1 cellular context compared by ENCODE assay signal in the genomic region with DNA sequence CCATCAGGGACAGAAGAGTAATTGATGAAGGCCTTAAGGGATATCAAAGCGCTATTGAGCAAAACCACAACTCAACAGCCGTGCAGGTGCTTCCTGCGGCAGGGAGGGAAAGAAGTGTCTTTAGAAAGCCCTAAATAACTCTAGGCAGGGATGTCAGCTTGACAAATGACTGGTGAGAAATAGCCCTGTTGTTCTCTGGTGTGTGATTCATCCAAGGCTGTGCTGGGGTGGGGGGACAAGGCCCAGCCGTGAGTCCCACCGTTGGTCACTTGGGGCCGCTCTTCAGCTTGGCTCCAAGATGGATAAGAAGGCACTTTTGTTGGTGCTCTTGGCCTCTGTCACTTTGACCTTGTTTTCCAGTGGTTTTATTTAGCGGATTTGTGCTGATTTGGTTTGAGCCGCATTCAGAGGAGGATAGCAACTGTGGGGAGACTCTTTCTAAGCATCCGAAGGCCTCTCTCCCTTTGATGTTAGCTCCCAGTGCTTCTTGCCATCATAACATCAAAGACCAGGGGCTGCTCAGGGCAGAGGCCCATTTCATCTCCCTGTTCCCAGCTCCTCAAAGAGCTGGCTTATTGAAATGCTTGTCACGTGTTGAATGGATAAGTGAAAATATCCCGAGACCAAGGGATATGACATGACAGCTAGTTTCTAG.
TF ChIP-seq lines count a peak whose summit lies in the region.

No MANE protein-coding gene starts in this region.

TF ChIP-seq in GM23338, 12 proteins besides CTCF, POLR2A, EP300 and RAD21 (continued from another document):
- TF ChIP-seq, protein P1, sequence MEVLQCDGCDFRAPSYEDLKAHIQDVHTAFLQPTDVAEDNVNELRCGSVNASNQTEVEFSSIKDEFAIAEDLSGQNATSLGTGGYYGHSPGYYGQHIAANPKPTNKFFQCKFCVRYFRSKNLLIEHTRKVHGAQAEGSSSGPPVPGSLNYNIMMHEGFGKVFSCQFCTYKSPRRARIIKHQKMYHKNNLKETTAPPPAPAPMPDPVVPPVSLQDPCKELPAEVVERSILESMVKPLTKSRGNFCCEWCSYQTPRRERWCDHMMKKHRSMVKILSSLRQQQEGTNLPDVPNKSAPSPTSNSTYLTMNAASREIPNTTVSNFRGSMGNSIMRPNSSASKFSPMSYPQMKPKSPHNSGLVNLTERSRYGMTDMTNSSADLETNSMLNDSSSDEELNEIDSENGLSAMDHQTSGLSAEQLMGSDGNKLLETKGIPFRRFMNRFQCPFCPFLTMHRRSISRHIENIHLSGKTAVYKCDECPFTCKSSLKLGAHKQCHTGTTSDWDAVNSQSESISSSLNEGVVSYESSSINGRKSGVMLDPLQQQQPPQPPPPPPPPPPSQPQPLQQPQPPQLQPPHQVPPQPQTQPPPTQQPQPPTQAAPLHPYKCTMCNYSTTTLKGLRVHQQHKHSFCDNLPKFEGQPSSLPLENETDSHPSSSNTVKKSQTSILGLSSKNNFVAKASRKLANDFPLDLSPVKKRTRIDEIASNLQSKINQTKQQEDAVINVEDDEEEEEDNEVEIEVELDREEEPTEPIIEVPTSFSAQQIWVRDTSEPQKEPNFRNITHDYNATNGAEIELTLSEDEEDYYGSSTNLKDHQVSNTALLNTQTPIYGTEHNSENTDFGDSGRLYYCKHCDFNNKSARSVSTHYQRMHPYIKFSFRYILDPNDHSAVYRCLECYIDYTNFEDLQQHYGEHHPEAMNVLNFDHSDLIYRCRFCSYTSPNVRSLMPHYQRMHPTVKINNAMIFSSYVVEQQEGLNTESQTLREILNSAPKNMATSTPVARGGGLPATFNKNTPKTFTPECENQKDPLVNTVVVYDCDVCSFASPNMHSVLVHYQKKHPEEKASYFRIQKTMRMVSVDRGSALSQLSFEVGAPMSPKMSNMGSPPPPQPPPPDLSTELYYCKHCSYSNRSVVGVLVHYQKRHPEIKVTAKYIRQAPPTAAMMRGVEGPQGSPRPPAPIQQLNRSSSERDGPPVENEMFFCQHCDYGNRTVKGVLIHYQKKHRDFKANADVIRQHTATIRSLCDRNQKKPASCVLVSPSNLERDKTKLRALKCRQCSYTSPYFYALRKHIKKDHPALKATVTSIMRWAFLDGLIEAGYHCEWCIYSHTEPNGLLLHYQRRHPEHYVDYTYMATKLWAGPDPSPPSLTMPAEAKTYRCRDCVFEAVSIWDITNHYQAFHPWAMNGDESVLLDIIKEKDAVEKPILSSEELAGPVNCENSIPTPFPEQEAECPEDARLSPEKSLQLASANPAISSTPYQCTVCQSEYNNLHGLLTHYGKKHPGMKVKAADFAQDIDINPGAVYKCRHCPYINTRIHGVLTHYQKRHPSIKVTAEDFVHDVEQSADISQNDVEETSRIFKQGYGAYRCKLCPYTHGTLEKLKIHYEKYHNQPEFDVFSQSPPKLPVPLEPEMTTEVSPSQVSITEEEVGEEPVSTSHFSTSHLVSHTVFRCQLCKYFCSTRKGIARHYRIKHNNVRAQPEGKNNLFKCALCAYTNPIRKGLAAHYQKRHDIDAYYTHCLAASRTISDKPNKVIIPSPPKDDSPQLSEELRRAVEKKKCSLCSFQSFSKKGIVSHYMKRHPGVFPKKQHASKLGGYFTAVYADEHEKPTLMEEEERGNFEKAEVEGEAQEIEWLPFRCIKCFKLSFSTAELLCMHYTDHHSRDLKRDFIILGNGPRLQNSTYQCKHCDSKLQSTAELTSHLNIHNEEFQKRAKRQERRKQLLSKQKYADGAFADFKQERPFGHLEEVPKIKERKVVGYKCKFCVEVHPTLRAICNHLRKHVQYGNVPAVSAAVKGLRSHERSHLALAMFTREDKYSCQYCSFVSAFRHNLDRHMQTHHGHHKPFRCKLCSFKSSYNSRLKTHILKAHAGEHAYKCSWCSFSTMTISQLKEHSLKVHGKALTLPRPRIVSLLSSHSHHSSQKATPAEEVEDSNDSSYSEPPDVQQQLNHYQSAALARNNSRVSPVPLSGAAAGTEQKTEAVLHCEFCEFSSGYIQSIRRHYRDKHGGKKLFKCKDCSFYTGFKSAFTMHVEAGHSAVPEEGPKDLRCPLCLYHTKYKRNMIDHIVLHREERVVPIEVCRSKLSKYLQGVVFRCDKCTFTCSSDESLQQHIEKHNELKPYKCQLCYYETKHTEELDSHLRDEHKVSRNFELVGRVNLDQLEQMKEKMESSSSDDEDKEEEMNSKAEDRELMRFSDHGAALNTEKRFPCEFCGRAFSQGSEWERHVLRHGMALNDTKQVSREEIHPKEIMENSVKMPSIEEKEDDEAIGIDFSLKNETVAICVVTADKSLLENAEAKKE (CRISPR knock-in tag; IDR thresholded peaks at IDR 0.05), result no peak
